Comparison of ENCODE assay signal across 15 cellular contexts in genomic region chr4:32840461-32841189, GRCh38.
"Had no signal": no experiment of that assay in that cellular context is flagged by ENCODE, and none has a peak within 500 bp of the region (broad histone marks: within the 10 kb centered on the region; RNA-seq: fewer than 3 reads in every experiment).

No MANE protein-coding gene starts in this region.

- ATAC-seq: activated CD4-positive, alpha-beta T cell treated with anti-CD3 and anti-CD28 coated beads for 36 hours; activated CD8-positive, alpha-beta T cell treated with anti-CD3 and anti-CD28 coated beads for 36 hours; esophagus mucosa; gastrocnemius medialis; heart left ventricle; stimulated activated naive CD8-positive, alpha-beta T cell treated with anti-CD3 and anti-CD28 coated beads, Interleukin-15, amount 100 ng/mL, for 72 hours had no signal

- H3K4me1 Mint-ChIP-seq: activated CD4-positive, alpha-beta T cell treated with anti-CD3 and anti-CD28 coated beads for 36 hours; immature natural killer cell; naive thymus-derived CD8-positive, alpha-beta T cell; stimulated activated naive CD8-positive, alpha-beta T cell treated with anti-CD3 and anti-CD28 coated beads, Interleukin-15, amount 100 ng/mL, for 72 hours had no signal

- H3K4me3 Mint-ChIP-seq: activated CD4-positive, alpha-beta T cell treated with anti-CD3 and anti-CD28 coated beads for 36 hours; activated CD8-positive, alpha-beta T cell treated with anti-CD3 and anti-CD28 coated beads for 36 hours; activated naive CD4-positive, alpha-beta T cell treated with anti-CD3 and anti-CD28 coated beads for 36 hours; immature natural killer cell; naive thymus-derived CD8-positive, alpha-beta T cell; stimulated activated naive CD8-positive, alpha-beta T cell treated with anti-CD3 and anti-CD28 coated beads, Interleukin-15, amount 100 ng/mL, for 72 hours had no signal

- H3K27ac Mint-ChIP-seq: activated CD4-positive, alpha-beta T cell treated with anti-CD3 and anti-CD28 coated beads for 36 hours; activated CD8-positive, alpha-beta T cell treated with anti-CD3 and anti-CD28 coated beads for 36 hours; activated naive CD4-positive, alpha-beta T cell treated with anti-CD3 and anti-CD28 coated beads for 36 hours; activated T-helper 2 cell treated with anti-CD3 and anti-CD28 coated beads, Interferon-gamma antibody, Interleukin-2, Interleukin-4, amounts not matched to agents 10 μg/mL and 5 μg/mL and 100 μg/mL, durations not matched to agents 14 hours and 24 hours and 36 hours; immature natural killer cell; naive thymus-derived CD8-positive, alpha-beta T cell; stimulated activated naive CD8-positive, alpha-beta T cell treated with anti-CD3 and anti-CD28 coated beads, Interleukin-15, amount 100 ng/mL, for 72 hours had no signal

- DNase-seq: activated CD4-positive, alpha-beta T cell treated with anti-CD3 and anti-CD28 coated beads for 36 hours; activated CD8-positive, alpha-beta T cell treated with anti-CD3 and anti-CD28 coated beads for 36 hours; activated naive CD4-positive, alpha-beta T cell treated with anti-CD3 and anti-CD28 coated beads for 36 hours; activated T-cell treated with anti-CD3 and anti-CD28 coated beads, Interleukin-2, amount 50 U/mL, for 1 hour; gastrocnemius medialis; heart left ventricle; immature natural killer cell; mesendoderm; naive thymus-derived CD8-positive, alpha-beta T cell; stimulated activated CD4-positive, alpha-beta T cell treated with anti-CD3 and anti-CD28 coated beads, Interleukin-2, amount 100 ng/mL, for 48 hours; stimulated activated naive CD8-positive, alpha-beta T cell treated with anti-CD3 and anti-CD28 coated beads, Interleukin-15, amount 100 ng/mL, for 72 hours; transverse colon; uterus had no signal

- H3K27me3 Mint-ChIP-seq: activated CD4-positive, alpha-beta T cell treated with anti-CD3 and anti-CD28 coated beads for 36 hours; activated CD8-positive, alpha-beta T cell treated with anti-CD3 and anti-CD28 coated beads for 36 hours; naive thymus-derived CD8-positive, alpha-beta T cell; stimulated activated naive CD8-positive, alpha-beta T cell treated with anti-CD3 and anti-CD28 coated beads, Interleukin-15, amount 100 ng/mL, for 72 hours had no signal

- H3K36me3 Mint-ChIP-seq: immature natural killer cell; naive thymus-derived CD8-positive, alpha-beta T cell had no signal
